In genomic region chr9:121278535-121279169, GRCh38 we compare ENCODE assay signal across 9 cellular contexts. TPM values are rescaled to one million over a fixed set of nuclear protein-coding genes. Genes with fewer than 3 reads are reported as not detected.
DNase-seq lines count a peak whose midpoint lies in the region; ATAC-seq, FAIRE-seq and TF ChIP-seq lines count a peak whose summit lies in the region.
"Had no signal": no experiment of that assay in that cellular context is flagged by ENCODE, and none has a peak within 500 bp of the region (broad histone marks: within the 10 kb centered on the region; RNA-seq: fewer than 3 reads in every experiment).

No MANE protein-coding gene starts in this region.

- H3F3A ChIP-seq in smooth muscle cell (ENCODE audit: low read depth), result peaks cover 80% of the 10 kb centered on the region

- H3K27me3 ChIP-seq in SJSA1 (replicated peaks) (no peaks in the 10 kb centered on the region), mammary epithelial cell (ENCODE audit: insufficient read depth, low read length) (no peaks in the 10 kb centered on the region), keratinocyte (ENCODE audit: control insufficient read depth, extremely low read depth, insufficient read depth, low read length) (no peaks in the 10 kb centered on the region), smooth muscle cell (ENCODE audit: low read depth) (no peaks in the 10 kb centered on the region)

- H3K79me2 ChIP-seq in mammary epithelial cell (ENCODE audit: insufficient read depth, low read length), result peaks cover 63% of the 10 kb centered on the region
- peaks cover 16% of the 10 kb centered on the region for H3K79me2 ChIP-seq in keratinocyte (ENCODE audit: control insufficient read depth, insufficient read depth, low read length)
- H3K79me2 ChIP-seq in smooth muscle cell (ENCODE audit: low read depth), result peaks cover 45% of the 10 kb centered on the region

- H3K4me3 ChIP-seq in SJSA1 (no peak overlapping the region), mammary epithelial cell (replicated peaks in 1 of 3; ENCODE audit: insufficient read depth in 1 of 3, low read depth in 2 of 3, low read length in 3 of 3) (no peak overlapping the region), keratinocyte (ENCODE audit: control insufficient read depth in 2 of 3, extremely low read depth in 1 of 3, insufficient read depth in 2 of 3, low read depth in 1 of 3, low read length in 3 of 3) (peak overlapping the region in 2 of 3 experiments; percentile 43 to 58), smooth muscle cell (no peak overlapping the region)

- peak; percentile 75 for FAIRE-seq in keratinocyte (lab: Jason Lieb, UNC)
- FAIRE-seq: islet of Langerhans had no signal

- H3K9me1 ChIP-seq in keratinocyte (ENCODE audit: control insufficient read depth, extremely low read depth, insufficient read depth, low read length), result no peaks in the 10 kb centered on the region

- peak overlapping the region; percentile 4 for H2AFZ ChIP-seq in mammary epithelial cell (ENCODE audit: low read depth, low read length)
- H2AFZ ChIP-seq in keratinocyte (ENCODE audit: control insufficient read depth, low read length), result peak overlapping the region; percentile 37
- no peak overlapping the region for H2AFZ ChIP-seq in smooth muscle cell (ENCODE audit: low read depth)

- H3K9ac ChIP-seq in mammary epithelial cell (ENCODE audit: insufficient read depth, low read length) (peak overlapping the region; percentile 73), keratinocyte (ENCODE audit: control insufficient read depth, extremely low read depth, insufficient read depth, low read length) (peak overlapping the region; percentile 77), smooth muscle cell (ENCODE audit: low read depth) (peak overlapping the region; percentile 70)

- peak; percentile 55 for ATAC-seq in HG03571 (IDR thresholded peaks at IDR 0.05; ENCODE audit: unreplicated experiment)

- WGBS in mammary epithelial cell (ENCODE audit: low coverage, missing lambda C conversion rate), result 35% methylated on average over 9 of the region's 13 CpGs
- 17% methylated on average over 13 of the region's 13 CpGs for WGBS in smooth muscle cell (ENCODE audit: low lambda C conversion rate)

- no peaks in the 10 kb centered on the region for H3K9me3 ChIP-seq in SJSA1 (replicated peaks)
- no peaks in the 10 kb centered on the region for H3K9me3 ChIP-seq in mammary epithelial cell (replicated peaks; ENCODE audit: insufficient read depth, low read length)
- H3K9me3 ChIP-seq in keratinocyte (ENCODE audit: control insufficient read depth, low read depth, low read length), result no peaks in the 10 kb centered on the region
- H3K9me3 ChIP-seq in smooth muscle cell (replicated peaks; ENCODE audit: low read depth), result no peaks in the 10 kb centered on the region

- DNase-seq in NCI-H446 (lab: John Stamatoyannopoulos, UW), result peak; percentile 12 to 14
- no peak for DNase-seq in NCI-H446 treated with DMSO at 0.1 percent for 48 hours (lab: John Stamatoyannopoulos, UW)
- DNase-seq in SJSA1 (ENCODE audit: low read depth in 1 of 2, low spot score in 2 of 2), result peak; percentile 91 to 95
- DNase-seq in mammary epithelial cell, result peak; percentile 98
- DNase-seq in keratinocyte (ENCODE audit: low read depth, low spot score), result peak; percentile 66
- DNase-seq in smooth muscle cell (lab: John Stamatoyannopoulos, UW; ENCODE audit: unreplicated experiment), result peak; percentile 60
- DNase-seq in NCI-H2107 treated with DMSO at 0.1 percent for 48 hours (lab: John Stamatoyannopoulos, UW; ENCODE audit: unreplicated experiment), result no peak

- H3K36me3 ChIP-seq in SJSA1, result peaks cover 27% of the 10 kb centered on the region
- no peaks in the 10 kb centered on the region for H3K36me3 ChIP-seq in mammary epithelial cell (ENCODE audit: insufficient read depth, low read length)
- H3K36me3 ChIP-seq in keratinocyte (ENCODE audit: control insufficient read depth in 2 of 2, extremely low read depth in 1 of 2, insufficient read depth in 2 of 2, low read length in 2 of 2), result peaks cover under 1 to 4% of the 10 kb centered on the region in 2 experiments
- no peaks in the 10 kb centered on the region for H3K36me3 ChIP-seq in smooth muscle cell (ENCODE audit: low read depth)

- BruUV-seq in mammary epithelial cell (replicated peaks; lab: Mats Ljungman, UMichigan), result no TSS peak

- in situ Hi-C loops in mammary epithelial cell (cut with MboI; ENCODE audit: low sequenced_read_pairs in 2 of 2), result no loop called here

- H3K4me2 ChIP-seq in mammary epithelial cell (ENCODE audit: insufficient read depth, low read depth, low read length) (peak overlapping the region; percentile 77), keratinocyte (ENCODE audit: control insufficient read depth, extremely low read depth, insufficient read depth, low read depth, low read length) (peak overlapping the region; percentile 91), smooth muscle cell (peak overlapping the region; percentile 78)

- peak; percentile 82 to 88 for TF ChIP-seq CTCF in mammary epithelial cell (conservative IDR thresholded peaks at IDR 0.05 in 1 of 2, IDR thresholded peaks at IDR 0.05 in 1 of 2; ENCODE audit: extremely low read depth in 1 of 2, insufficient read depth in 1 of 2, low read depth in 1 of 2, low read length in 2 of 2)
- TF ChIP-seq CTCF in keratinocyte (optimal IDR thresholded peaks at IDR 0.05 in 1 of 3, IDR thresholded peaks at IDR 0.05 in 1 of 3, conservative IDR thresholded peaks at IDR 0.05 in 1 of 3; ENCODE audit: extremely low read depth in 1 of 3, insufficient read depth in 2 of 3, low read length in 3 of 3), result peak in 2 of 3 experiments; percentile 71 to 93
- TF ChIP-seq CTCF in smooth muscle cell (IDR thresholded peaks at IDR 0.05; ENCODE audit: borderline replicate concordance, insufficient read depth, poor library complexity, severe bottlenecking), result peak; percentile 77

- H4K20me1 ChIP-seq in mammary epithelial cell (ENCODE audit: insufficient read depth, low read length) (no peaks in the 10 kb centered on the region), keratinocyte (ENCODE audit: control insufficient read depth, extremely low read depth, insufficient read depth, low read length) (no peaks in the 10 kb centered on the region), smooth muscle cell (ENCODE audit: low read depth) (peaks cover 13% of the 10 kb centered on the region)

- dilution Hi-C loops in mammary epithelial cell (cut with HindIII; ENCODE audit: low sequenced_read_pairs), result no loop called here
- dilution Hi-C loops in keratinocyte (cut with MboI; ENCODE audit: extremely low pct_ligation_motif_present, low sequenced_read_pairs), result no loop called here

- H3K4me1 ChIP-seq in SJSA1 (replicated peaks), result peaks cover 81% of the 10 kb centered on the region
- H3K4me1 ChIP-seq in mammary epithelial cell (ENCODE audit: insufficient read depth, low read length), result peaks cover 76% of the 10 kb centered on the region
- H3K4me1 ChIP-seq in keratinocyte (ENCODE audit: control insufficient read depth, extremely low read depth, insufficient read depth, low read length), result peaks cover 57% of the 10 kb centered on the region
- H3K4me1 ChIP-seq in smooth muscle cell (ENCODE audit: low read depth), result peaks cover 33% of the 10 kb centered on the region

- intact Hi-C loops in mammary epithelial cell (cut with micrococcal nuclease), result loop anchor here (1.0 to 2.0 kb wide), 5 partner anchors 9 to 120 kb away; no protein-coding TSS in a partner anchor

- H3K27ac ChIP-seq in SJSA1 (peak overlapping the region; percentile 75), mammary epithelial cell (ENCODE audit: insufficient read depth, low read depth, low read length) (peak overlapping the region; percentile 90), keratinocyte (ENCODE audit: control insufficient read depth, insufficient read depth, low read length) (peak overlapping the region; percentile 95), smooth muscle cell (ENCODE audit: low read depth) (peak overlapping the region; percentile 99)

- CTCF ChIA-PET in mammary epithelial cell (lab: Charles Lee; ENCODE audit: low non-redundant PET), result interaction anchor here (0.5 to 2.4 kb wide), 10 partner anchors 8 to 206 kb away, joined by 3 to 19 read pairs (median 4); no protein-coding TSS in a partner anchor

RNA-seq across cellular contexts. Expression of gene GSN, which starts 10.7 kb away (rescaled TPM):
- total RNA-seq in SJSA1 (2014; rRNA removed; shearing (Covaris generic)), result 284 and 331 TPM in 2 replicates
- total RNA-seq in mammary epithelial cell, result 100 to 1,000 TPM; 196 to 723 TPM
- polyA plus RNA-seq in mammary epithelial cell, result 462 TPM
- 325 TPM for polyA minus RNA-seq in mammary epithelial cell
- polyA plus RNA-seq in keratinocyte, result 166 to 348 TPM (median 287 TPM) in 3 replicates
- 619 TPM for polyA plus RNA-seq in keratinocyte (2011; ENCODE audit: low read depth)
- polyA plus RNA-seq in keratinocyte (2011; cell fraction: cytosol; rRNA removed), result 156 and 282 TPM in 2 replicates
- polyA plus RNA-seq in keratinocyte (2011; cell fraction: nucleus; rRNA removed), result 255 and 339 TPM in 2 replicates
- polyA plus RNA-seq in keratinocyte (2012; ENCODE audit: low replicate concordance), result 221 and 240 TPM in 2 replicates
- polyA minus RNA-seq in keratinocyte, result 343 to 723 TPM (median 389 TPM) in 3 replicates
- 504 TPM for polyA minus RNA-seq in keratinocyte (2011; cell fraction: cytosol; rRNA and poly(A)+ RNA removed)
- polyA minus RNA-seq in keratinocyte (2011; cell fraction: nucleus; rRNA and poly(A)+ RNA removed), result 333 and 379 TPM in 2 replicates
- total RNA-seq in smooth muscle cell, result 337 and 430 TPM in 2 replicates
- polyA plus RNA-seq in smooth muscle cell, result 529 and 685 TPM in 2 replicates

Comparison
In these comparisons a context has a peak if more than half of its experiments do, and no peak if none do; other contexts are left out.
1. DNase-seq: peak in NCI-H446 (2 of 2), SJSA1 (2 of 2), mammary epithelial cell (single experiment), keratinocyte (single experiment) and smooth muscle cell (single experiment); none in NCI-H446 treated with DMSO at 0.1 percent for 48 hours (single experiment) and NCI-H2107 treated with DMSO at 0.1 percent for 48 hours (single experiment).
2. H3K4me3 ChIP-seq: peak in keratinocyte (2 of 3); none in SJSA1 (single experiment), mammary epithelial cell (0 of 3) and smooth muscle cell (single experiment).
3. Peak in every context shown above with its lines, with median percentiles within 50 percentile points of each other: H3K27ac ChIP-seq, H3K4me2 ChIP-seq, H3K9ac ChIP-seq and CTCF ChIP-seq.